Comparison of ENCODE assay signal across 8 cellular contexts in genomic region chr19:47035127-47035494, GRCh38. TPM values are rescaled to one million over a fixed set of nuclear protein-coding genes. Genes with fewer than 3 reads are reported as not detected.
A peak's percentile ranks its signal among the peaks of the same experiment; 100 is the strongest.
DNase-seq lines count a peak whose midpoint lies in the region; ATAC-seq, FAIRE-seq and TF ChIP-seq lines count a peak whose summit lies in the region.

No MANE protein-coding gene starts in this region.

- H3K4me1 Mint-ChIP-seq in endothelial cell (ENCODE audit: unreplicated experiment), result peaks cover 11% of the 10 kb centered on the region

- no peaks in the 10 kb centered on the region for H3K36me3 ChIP-seq in SJSA1
- no peaks in the 10 kb centered on the region for H3K36me3 ChIP-seq in psoas muscle (ENCODE audit: insufficient read depth in 1 of 2, low read depth in 1 of 2)

- H3K9me3 Mint-ChIP-seq in endothelial cell (ENCODE audit: unreplicated experiment), result no peaks in the 10 kb centered on the region

- intact Hi-C loops in psoas muscle (cut with DNase I), result loop anchor here (1.0 to 5.0 kb wide), 3 partner anchors 87 to 96 kb away; no protein-coding TSS in a partner anchor

- H3K27me3 ChIP-seq in SJSA1 (replicated peaks) (no peaks in the 10 kb centered on the region; the same call in 1 of the 2 replicates), psoas muscle (ENCODE audit: insufficient read depth in 3 of 3, low read length in 2 of 3) (peaks cover 0 to 14% (median 0%) of the 10 kb centered on the region in 3 donors)

- DNase-seq in A549 (ENCODE audit: low read depth in 1 of 2, low spot score in 1 of 2) (peak in 1 of 2 experiments; percentile 79), SJSA1 (ENCODE audit: low read depth in 1 of 2, low spot score in 2 of 2) (no peak), endothelial cell (ENCODE audit: low spot score) (no peak), psoas muscle (no peak), GM19240 (ENCODE audit: insufficient read length, low spot score) (no peak), NCI-H526 treated with DMSO at 0.1 percent for 48 hours (lab: John Stamatoyannopoulos, UW) (no peak)
- no peak for DNase-seq in effector CD4-positive, alpha-beta T cell

- ATAC-seq in A549 (peak; percentile 17 to 47), GM18907 (IDR thresholded peaks at IDR 0.05; ENCODE audit: unreplicated experiment) (peak; percentile 24), psoas muscle (peak in 1 of 4 donors; percentile 3)

- WGBS in A549 (ENCODE audit: missing lambda C conversion rate), result 37% methylated on average over 9 of the region's 9 CpGs
- 40 to 43% (median 43%) methylated on average over 9 of the region's 9 CpGs for WGBS in psoas muscle, 3 donors

- H3K27me3 Mint-ChIP-seq in endothelial cell (ENCODE audit: unreplicated experiment), result peaks cover 5% of the 10 kb centered on the region

- TF ChIP-seq CTCF in A549 (IDR thresholded peaks at IDR 0.05) (no peak), endothelial cell (IDR thresholded peaks at IDR 0.05; ENCODE audit: unreplicated experiment) (no peak), psoas muscle (IDR thresholded peaks at IDR 0.05) (no peak)

- H3K4me2 ChIP-seq in A549, result peak overlapping the region; percentile 94

- H3K9me3 ChIP-seq in A549 (no peaks in the 10 kb centered on the region), SJSA1 (replicated peaks) (no peaks in the 10 kb centered on the region), psoas muscle (no peaks in the 10 kb centered on the region)

- H3K27ac ChIP-seq in A549 (peak overlapping the region; percentile 89), SJSA1 (no peak overlapping the region), psoas muscle (no peak overlapping the region)

- CTCF ChIA-PET in A549 (lab: Yijun Ruan, JAX), result interaction anchor here (0.6 to 11.2 kb wide), 33 partner anchors 9 to 307 kb away, joined by 3 to 127 read pairs (median 5); partner anchors contain the start of genes NPAS1 and ZC3H4

- H3K4me3 ChIP-seq in A549 (peak overlapping the region; percentile 52), SJSA1 (peak overlapping the region; percentile 38; the same call in 1 of the 2 replicates), psoas muscle (peak overlapping the region; percentile 56)

- TF ChIP-seq EP300 in A549 (IDR thresholded peaks at IDR 0.05), result no peak

- no peaks in the 10 kb centered on the region for H3K36me3 Mint-ChIP-seq in endothelial cell (ENCODE audit: low read depth, unreplicated experiment)

- H3K4me1 ChIP-seq in A549, result peaks cover 17% of the 10 kb centered on the region
- H3K4me1 ChIP-seq in SJSA1 (replicated peaks), result peaks cover 23% of the 10 kb centered on the region
- peaks cover 8% of the 10 kb centered on the region for H3K4me1 ChIP-seq in psoas muscle

- no peak overlapping the region for H3K27ac Mint-ChIP-seq in endothelial cell (ENCODE audit: unreplicated experiment)

- POLR2A ChIA-PET in A549 (lab: Yijun Ruan, JAX), result interaction anchor here (0.9 to 3.1 kb wide), 6 partner anchors 10 to 222 kb away, joined by 3 to 18 read pairs (median 4); partner anchors contain the start of genes SAE1 and ZC3H4

- no peak for TF ChIP-seq POLR2A in A549 (IDR thresholded peaks at IDR 0.05; ENCODE audit: low read length)

- no peak for FAIRE-seq in A549 (lab: Jason Lieb, UNC)

- no peak for TF ChIP-seq RAD21 in A549 (conservative IDR thresholded peaks at IDR 0.05 in 1 of 2, IDR thresholded peaks at IDR 0.05 in 1 of 2)

- H3K4me3 Mint-ChIP-seq in endothelial cell (ENCODE audit: unreplicated experiment), result peak overlapping the region; percentile 92

TF ChIP-seq in A549, 52 proteins besides CTCF, POLR2A, EP300 and RAD21:
- no peak for TF ChIP-seq RFX5 (IDR thresholded peaks at IDR 0.05)
- TF ChIP-seq NPAS2 (CRISPR knock-in tag; IDR thresholded peaks at IDR 0.05; ENCODE audit: borderline replicate concordance), result no peak
- no peak for TF ChIP-seq BHLHE40 (IDR thresholded peaks at IDR 0.05; ENCODE audit: low read depth, low read length)
- no peak for TF ChIP-seq SREBF2 (IDR thresholded peaks at IDR 0.05)
- TF ChIP-seq ESRRA (IDR thresholded peaks at IDR 0.05; ENCODE audit: borderline replicate concordance, low read length), result no peak
- TF ChIP-seq POLR2AphosphoS2 (conservative IDR thresholded peaks at IDR 0.05; ENCODE audit: low read length), result no peak
- no peak for TF ChIP-seq TFCP2L1 (CRISPR knock-in tag; IDR thresholded peaks at IDR 0.05)
- no peak for TF ChIP-seq RARB (CRISPR knock-in tag; IDR thresholded peaks at IDR 0.05)
- no peak for TF ChIP-seq ZNF302 (CRISPR knock-in tag; IDR thresholded peaks at IDR 0.05)
- TF ChIP-seq ZFP36 (IDR thresholded peaks at IDR 0.05; ENCODE audit: borderline replicate concordance, partially characterized antibody), result no peak
- no peak for TF ChIP-seq HOXA7 (CRISPR knock-in tag; IDR thresholded peaks at IDR 0.05)
- TF ChIP-seq MAZ (IDR thresholded peaks at IDR 0.05; ENCODE audit: borderline replicate concordance, low read depth, low read length), result no peak
- no peak for TF ChIP-seq ELK1 (IDR thresholded peaks at IDR 0.05; ENCODE audit: low read depth, low read length)

RNA-seq across cellular contexts. Expression of gene TMEM160, which starts 13.3 kb away (rescaled TPM):
- polyA plus RNA-seq in A549 (2011; rRNA removed), result 12.4 and 15.2 TPM in 2 replicates
- 112 and 136 TPM in 2 replicates for polyA plus RNA-seq in A549 (2012; cell fraction: cytosol; rRNA removed)
- polyA plus RNA-seq in A549 (2012; cell fraction: nucleus; rRNA removed), result 101 and 132 TPM in 2 replicates
- 40.8 to 50.4 TPM (median 42.2 TPM) in 3 replicates for polyA plus RNA-seq in A549 (2017; fragmentation: RNase III; extraction: RNeasy Plus Mini Kit Qiagen cat#74134 plus additional on column Dnase treatment)
- polyA minus RNA-seq in A549 (2011; rRNA and poly(A)+ RNA removed), result 2.1 and 7.5 TPM in 2 replicates
- total RNA-seq in SJSA1 (2014; rRNA removed; shearing (Covaris generic)), result 66.3 and 129 TPM in 2 replicates
- total RNA-seq in endothelial cell (ENCODE audit: unreplicated experiment), result 46.7 TPM
- 10 to 100 TPM; 19.7 to 31.4 (median 25.4) TPM for total RNA-seq in psoas muscle
- 10 to 100 TPM in 1 of 3 donors, 1 to 10 TPM in 2; 5.9 to 44.1 (median 7.3) TPM for polyA plus RNA-seq in psoas muscle

RNA-seq across cellular contexts. Expression of gene NPAS1, which starts 15.5 kb away (rescaled TPM):
- polyA plus RNA-seq in A549 (2011; rRNA removed) (1.3 and 1.5 TPM in 2 replicates), A549 (2017; fragmentation: RNase III; extraction: RNeasy Plus Mini Kit Qiagen cat#74134 plus additional on column Dnase treatment) (2.3 to 3.5 TPM (median 3.4 TPM) in 3 replicates), psoas muscle (under 1 TPM in 2 of 3 donors, not detected in 1; 0.04 to 0.18 TPM)
- polyA plus RNA-seq in A549 (2012; cell fraction: cytosol; rRNA removed), result 3.6 and 5.4 TPM in 2 replicates
- polyA plus RNA-seq in A549 (2012; cell fraction: nucleus; rRNA removed), result 5.3 and 7.9 TPM in 2 replicates
- 0.83 and 1.3 TPM in 2 replicates for polyA minus RNA-seq in A549 (2011; rRNA and poly(A)+ RNA removed)
- not detected in 2 replicates for total RNA-seq in SJSA1 (2014; rRNA removed; shearing (Covaris generic))
- total RNA-seq in endothelial cell (ENCODE audit: unreplicated experiment) (1.0 TPM), psoas muscle (under 1 TPM in 2 of 4 donors, not detected in 2; 0.18 to 0.23 TPM)

Comparison
In these comparisons a context has a peak if more than half of its experiments do, and no peak if none do; other contexts are left out.
1. H3K27ac ChIP-seq: peak in A549 (2 of 2); none in SJSA1 (single experiment) and psoas muscle (single experiment).
2. Peak in every context shown above with its lines, with median percentiles within 50 percentile points of each other: H3K4me3 ChIP-seq.